ENCODE assay signal across 8 cellular contexts in the genomic region with DNA sequence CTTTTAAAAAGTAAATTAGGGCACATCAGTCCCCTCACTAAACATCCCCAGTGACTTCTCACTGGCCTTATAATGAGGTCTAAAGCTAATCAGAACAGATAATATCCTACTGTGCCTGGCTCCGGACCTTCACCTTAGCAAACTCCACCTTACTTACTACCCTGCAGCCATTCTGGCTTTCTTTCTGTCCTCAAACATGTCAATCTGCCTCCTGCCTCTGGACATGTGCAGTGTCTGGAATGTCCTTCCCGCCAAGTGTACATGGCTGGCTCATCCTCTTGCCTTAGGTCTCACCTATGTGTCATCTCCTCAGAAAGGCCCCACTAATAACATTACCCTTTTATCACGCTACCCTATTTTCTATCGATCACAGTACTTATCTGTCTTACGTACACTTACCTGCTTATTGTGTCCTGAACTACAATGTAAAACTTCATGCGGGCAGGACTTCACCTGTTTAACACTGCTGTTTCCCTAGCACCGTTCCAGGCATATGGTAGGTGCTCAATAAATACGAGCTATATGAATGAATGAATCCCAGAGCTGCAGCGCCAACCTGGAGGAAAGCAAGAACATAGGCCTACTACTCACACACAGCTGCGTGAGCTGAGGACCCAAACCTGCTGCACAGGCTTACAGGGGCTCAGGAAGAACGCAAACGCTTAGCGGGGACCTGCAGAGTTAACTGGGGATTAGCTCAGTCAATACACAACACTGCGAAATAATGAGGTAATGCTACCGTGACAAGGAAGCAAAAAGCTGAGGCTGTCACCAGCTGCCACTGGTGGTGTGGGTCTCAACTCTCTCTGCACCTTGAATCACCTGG. TPM values are rescaled to one million over a fixed set of nuclear protein-coding genes. Genes with fewer than 3 reads are reported as not detected.
A peak's percentile ranks its signal among the peaks of the same experiment; 100 is the strongest.
DNase-seq lines count a peak whose midpoint lies in the region; ATAC-seq, FAIRE-seq and TF ChIP-seq lines count a peak whose summit lies in the region.

No MANE protein-coding gene starts in this region.

- TF ChIP-seq EP300 in tibial nerve (IDR thresholded peaks at IDR 0.05) = no peak

- H3K27ac ChIP-seq in HCT116 (ENCODE audit: low read depth, low read length) = peak overlapping the region; percentile 93
- peak overlapping the region; percentile 95 for H3K27ac ChIP-seq in keratinocyte (ENCODE audit: control insufficient read depth, insufficient read depth, low read length)
- H3K27ac ChIP-seq in tibial nerve = peak overlapping the region in 3 of 4 donors; percentile 80 to 93 (median 90)

- dilution Hi-C loops in keratinocyte (cut with MboI; ENCODE audit: extremely low pct_ligation_motif_present, low sequenced_read_pairs) = no loop called here

- peaks cover 28% of the 10 kb centered on the region for H3K4me1 Mint-ChIP-seq in activated T-helper 17 cell treated with anti-CD3 and anti-CD28 coated beads, Interleukin-2, amount 50 U/mL, for 72 hours

- H3K9me3 Mint-ChIP-seq in activated T-helper 17 cell treated with anti-CD3 and anti-CD28 coated beads, Interleukin-2, amount 50 U/mL, for 72 hours = no peaks in the 10 kb centered on the region

- no peak overlapping the region for H2AFZ ChIP-seq in HCT116 (ENCODE audit: low read depth, low read length, poor library complexity, severe bottlenecking)
- peak overlapping the region; percentile 97 for H2AFZ ChIP-seq in keratinocyte (ENCODE audit: control insufficient read depth, low read length)

- TF ChIP-seq CTCF in AG10803 (conservative IDR thresholded peaks at IDR 0.05; ENCODE audit: low read length) (no peak), HCT116 (IDR thresholded peaks at IDR 0.05 in 2 of 3, conservative IDR thresholded peaks at IDR 0.05 in 1 of 3; ENCODE audit: borderline replicate concordance in 1 of 3, insufficient read depth in 1 of 3, low read depth in 2 of 3, low read length in 2 of 3) (no peak), keratinocyte (optimal IDR thresholded peaks at IDR 0.05 in 1 of 3, IDR thresholded peaks at IDR 0.05 in 1 of 3, conservative IDR thresholded peaks at IDR 0.05 in 1 of 3; ENCODE audit: extremely low read depth in 1 of 3, insufficient read depth in 2 of 3, low read length in 3 of 3) (no peak), tibial nerve (IDR thresholded peaks at IDR 0.05) (no peak)

- H3K27me3 Mint-ChIP-seq in activated T-helper 17 cell treated with anti-CD3 and anti-CD28 coated beads, Interleukin-2, amount 50 U/mL, for 72 hours = no peaks in the 10 kb centered on the region

- H3K27ac Mint-ChIP-seq in activated T-helper 17 cell treated with anti-CD3 and anti-CD28 coated beads, Interleukin-2, amount 50 U/mL, for 72 hours = peak overlapping the region; percentile 98

- CTCF ChIA-PET in HCT116 (lab: Charles Lee) = interaction anchor here (1.0 to 1.8 kb wide), 6 partner anchors 9 to 598 kb away, joined by 3 to 12 read pairs (median 5); a partner anchor contains a TSS

- intact Hi-C loops in HCT116 (cut with micrococcal nuclease) = no loop called here

- peak overlapping the region; percentile 96 for H3K4me3 ChIP-seq in AG10803 (ENCODE audit: low read length)
- H3K4me3 ChIP-seq in HCT116 (replicated peaks in 1 of 2; ENCODE audit: low read depth in 1 of 2, low read length in 2 of 2) = peak overlapping the region; percentile 69 to 80
- H3K4me3 ChIP-seq in keratinocyte (ENCODE audit: control insufficient read depth in 2 of 3, extremely low read depth in 1 of 3, insufficient read depth in 2 of 3, low read depth in 1 of 3, low read length in 3 of 3) = peak overlapping the region; percentile 78 to 93 (median 87)
- H3K4me3 ChIP-seq in tibial nerve = peak overlapping the region; percentile 70 to 89 (median 82)

- WGBS in tibial nerve, 2 donors = 80 to 84% methylated on average over 15 of the region's 15 CpGs

- no peaks in the 10 kb centered on the region for H3K9me3 ChIP-seq in HCT116 (ENCODE audit: control insufficient read depth in 1 of 2, insufficient read depth in 1 of 2, low read depth in 1 of 2, low read length in 2 of 2)
- no peaks in the 10 kb centered on the region for H3K9me3 ChIP-seq in keratinocyte (ENCODE audit: control insufficient read depth, low read depth, low read length)
- H3K9me3 ChIP-seq in tibial nerve = no peaks in the 10 kb centered on the region

- ATAC-seq in HCT116 = peak; percentile 2; the same call in 1 of the 2 replicates
- no peak for ATAC-seq in activated T-helper 17 cell treated with anti-CD3 and anti-CD28 coated beads, Interleukin-2, amount 50 U/mL, for 72 hours (replicated peaks)

- H3K79me2 ChIP-seq in HCT116 (ENCODE audit: insufficient read depth, low read length) = peaks cover 39% of the 10 kb centered on the region
- H3K79me2 ChIP-seq in keratinocyte (ENCODE audit: control insufficient read depth, insufficient read depth, low read length) = peaks cover 16% of the 10 kb centered on the region

- peak overlapping the region; percentile 96 for H3K4me3 Mint-ChIP-seq in activated T-helper 17 cell treated with anti-CD3 and anti-CD28 coated beads, Interleukin-2, amount 50 U/mL, for 72 hours

- POLR2A ChIA-PET in HCT116 (lab: Charles Lee) = interaction anchor here (1.2 to 1.5 kb wide), 4 partner anchors 8 to 120 kb away, joined by 3 to 5 read pairs (median 4); no protein-coding TSS in a partner anchor

- H3K36me3 ChIP-seq in HCT116 (ENCODE audit: control insufficient read depth in 1 of 2, insufficient read depth in 2 of 2, low read length in 2 of 2) (peaks cover 2 to 29% of the 10 kb centered on the region in 2 experiments; a peak in 3 of 4 replicates), keratinocyte (ENCODE audit: control insufficient read depth in 2 of 2, extremely low read depth in 1 of 2, insufficient read depth in 2 of 2, low read length in 2 of 2) (peaks cover 11 to 34% of the 10 kb centered on the region in 2 experiments), tibial nerve (peaks cover 0 to 26% (median 3%) of the 10 kb centered on the region in 3 donors)

- DNase-seq in AG10803 (ENCODE audit: low read depth) (no peak), HCT116 (ENCODE audit: low read depth, low spot score) (no peak), keratinocyte (ENCODE audit: low read depth, low spot score) (no peak), tibial nerve (ENCODE audit: low spot score in 2 of 2) (no peak), midbrain (lab: John Stamatoyannopoulos, UW) (no peak), 8988T (no peak)
- no peak for DNase-seq in effector CD8-positive, alpha-beta T cell (lab: John Stamatoyannopoulos, UW)

- H3K36me3 Mint-ChIP-seq in activated T-helper 17 cell treated with anti-CD3 and anti-CD28 coated beads, Interleukin-2, amount 50 U/mL, for 72 hours (ENCODE audit: low read depth) = peaks cover 57% of the 10 kb centered on the region

- no TSS peak for BruUV-seq in HCT116 (replicated peaks; lab: Mats Ljungman, UMichigan)

- no peak for TF ChIP-seq RAD21 in HCT116 (IDR thresholded peaks at IDR 0.05; ENCODE audit: low read depth)

- peaks cover 11 to 27% of the 10 kb centered on the region in 2 experiments; a peak in 3 of 4 replicates for H3K4me1 ChIP-seq in HCT116 (ENCODE audit: control insufficient read depth in 1 of 2, insufficient read depth in 2 of 2, low read length in 2 of 2)
- peaks cover 31% of the 10 kb centered on the region for H3K4me1 ChIP-seq in keratinocyte (ENCODE audit: control insufficient read depth, extremely low read depth, insufficient read depth, low read length)
- H3K4me1 ChIP-seq in tibial nerve = peaks cover 0 to 21% (median 10%) of the 10 kb centered on the region in 4 donors

- no peak for TF ChIP-seq POLR2A in HCT116 (IDR thresholded peaks at IDR 0.05; ENCODE audit: borderline replicate concordance, extremely low read depth, insufficient read depth, insufficient read length)
- no peak for TF ChIP-seq POLR2A in tibial nerve (IDR thresholded peaks at IDR 0.05)

- H4K20me1 ChIP-seq in HCT116 (ENCODE audit: insufficient read depth) (no peaks in the 10 kb centered on the region), keratinocyte (ENCODE audit: control insufficient read depth, extremely low read depth, insufficient read depth, low read length) (no peaks in the 10 kb centered on the region)

- no peaks in the 10 kb centered on the region for H3K27me3 ChIP-seq in HCT116 (ENCODE audit: insufficient read depth, low read length)
- no peaks in the 10 kb centered on the region for H3K27me3 ChIP-seq in keratinocyte (ENCODE audit: control insufficient read depth, extremely low read depth, insufficient read depth, low read length)
- H3K27me3 ChIP-seq in tibial nerve = no peaks in the 10 kb centered on the region

- peak overlapping the region; percentile 92 for H3K9ac ChIP-seq in HCT116 (ENCODE audit: low read length)
- peak overlapping the region; percentile 98 for H3K9ac ChIP-seq in keratinocyte (ENCODE audit: control insufficient read depth, extremely low read depth, insufficient read depth, low read length)

- H3K9me1 ChIP-seq in keratinocyte (ENCODE audit: control insufficient read depth, extremely low read depth, insufficient read depth, low read length) = peaks cover 2% of the 10 kb centered on the region

- no peaks in the 10 kb centered on the region for H3K9me2 ChIP-seq in HCT116 (ENCODE audit: insufficient read depth)

- FAIRE-seq in keratinocyte (lab: Jason Lieb, UNC) = no peak

- RAD21 ChIA-PET in HCT116 (lab: Charles Lee; ENCODE audit: low non-redundant PET in 1 of 2, low total read pairs in 2 of 2, uncharacterized antibody in 2 of 2, unreplicated experiment in 2 of 2) = interaction anchor here in 1 of 2 experiments (0.6 kb wide), 1 partner anchor 175 kb away, joined by 4 read pairs; no protein-coding TSS in a partner anchor

- H3K4me2 ChIP-seq in HCT116 (ENCODE audit: low read length) (peak overlapping the region; percentile 98), keratinocyte (ENCODE audit: control insufficient read depth, extremely low read depth, insufficient read depth, low read depth, low read length) (peak overlapping the region; percentile 100)

RNA-seq across cellular contexts. Expression of a gene that starts 1.0 kb away (rescaled TPM):
- 95.1 TPM for total RNA-seq in HCT116 (2021; ENCODE audit: unreplicated experiment)
- 128 and 169 TPM in 2 replicates for polyA plus RNA-seq in HCT116 (2012)
- total RNA-seq in activated T-helper 17 cell treated with anti-CD3 and anti-CD28 coated beads, Interleukin-2, amount 50 U/mL, for 72 hours = 100 to 1,000 TPM in 1 of 2 donors, 10 to 100 TPM in 1; 65.5 to 112 TPM
- 43.8 to 76.7 TPM (median 71.4 TPM) in 3 replicates for polyA plus RNA-seq in keratinocyte
- 26.5 TPM for polyA plus RNA-seq in keratinocyte (2011; ENCODE audit: low read depth)
- polyA plus RNA-seq in keratinocyte (2011; cell fraction: cytosol; rRNA removed) = 22.3 and 22.6 TPM in 2 replicates
- 11.0 and 12.1 TPM in 2 replicates for polyA plus RNA-seq in keratinocyte (2011; cell fraction: nucleus; rRNA removed)
- polyA plus RNA-seq in keratinocyte (2012; ENCODE audit: low replicate concordance) = 140 and 159 TPM in 2 replicates
- 9.6 to 14.3 TPM (median 12.0 TPM) in 3 replicates for polyA minus RNA-seq in keratinocyte
- 14.4 TPM for polyA minus RNA-seq in keratinocyte (2011; cell fraction: cytosol; rRNA and poly(A)+ RNA removed)
- 3.6 and 5.1 TPM in 2 replicates for polyA minus RNA-seq in keratinocyte (2011; cell fraction: nucleus; rRNA and poly(A)+ RNA removed)
- total RNA-seq in tibial nerve = 10 to 100 TPM; 14.5 to 29.7 (median 23.4) TPM

RNA-seq across cellular contexts. Expression of a gene that starts 36.2 kb away (rescaled TPM):
- not detected for total RNA-seq in HCT116 (2021; ENCODE audit: unreplicated experiment)
- polyA plus RNA-seq in HCT116 (2012) = 0.02 TPM in 1 of 2 replicates, not detected in the other
- total RNA-seq in activated T-helper 17 cell treated with anti-CD3 and anti-CD28 coated beads, Interleukin-2, amount 50 U/mL, for 72 hours = not detected
- polyA plus RNA-seq in keratinocyte = 0.05 TPM in 1 of 3 replicates, not detected in the others
- polyA plus RNA-seq in keratinocyte (2011; ENCODE audit: low read depth) = not detected
- polyA plus RNA-seq in keratinocyte (2011; cell fraction: cytosol; rRNA removed) = not detected in 2 replicates
- polyA plus RNA-seq in keratinocyte (2011; cell fraction: nucleus; rRNA removed) = not detected in 2 replicates
- not detected in 2 replicates for polyA plus RNA-seq in keratinocyte (2012; ENCODE audit: low replicate concordance)
- polyA minus RNA-seq in keratinocyte = not detected in 3 replicates
- not detected for polyA minus RNA-seq in keratinocyte (2011; cell fraction: cytosol; rRNA and poly(A)+ RNA removed)
- polyA minus RNA-seq in keratinocyte (2011; cell fraction: nucleus; rRNA and poly(A)+ RNA removed) = not detected in 2 replicates
- 1 to 10 TPM in 3 of 4 donors, under 1 TPM in 1; 0.39 to 3.0 (median 1.7) TPM for total RNA-seq in tibial nerve
